ENCODE assay signal across 16 cellular contexts in the genomic region with DNA sequence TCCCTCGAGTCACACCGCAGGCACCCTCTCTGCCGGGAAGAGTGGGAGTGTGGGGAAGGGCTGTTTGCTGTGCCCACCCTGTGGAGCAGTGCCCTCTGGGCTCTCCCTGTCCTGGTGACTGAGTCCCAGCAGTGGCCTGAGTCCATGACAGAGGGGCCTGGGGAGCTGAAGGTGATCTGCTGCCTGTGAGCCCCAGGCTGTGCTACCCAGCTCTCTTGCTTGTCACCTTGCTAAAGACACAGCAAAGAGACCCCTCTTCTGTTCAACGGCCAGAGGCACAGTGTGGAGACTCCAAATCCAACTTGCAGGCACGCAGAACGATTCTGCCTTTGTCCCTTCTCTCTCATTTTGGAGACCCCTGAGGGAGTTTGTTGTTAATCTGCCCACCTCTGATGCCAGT.
DNase-seq lines count a peak whose midpoint lies in the region; ATAC-seq and TF ChIP-seq lines count a peak whose summit lies in the region.
"Had no signal": no experiment of that assay in that cellular context is flagged by ENCODE, and none has a peak within 500 bp of the region (broad histone marks: within the 10 kb centered on the region; RNA-seq: fewer than 3 reads in every experiment).

No MANE protein-coding gene starts in this region.

- no peak for DNase-seq in PC-9
- peak; percentile 45 for DNase-seq in endodermal cell
- DNase-seq in sciatic nerve (ENCODE audit: low spot score): no peak
- no peak for DNase-seq in HuH-7 (ENCODE audit: low spot score)
- no peak for DNase-seq in mesenteric fat pad (ENCODE audit: low spot score)
- DNase-seq: CD4-positive, alpha-beta T cell; DMS53; Karpas-422; MM.1S; NCI-H1105; NCI-H1694 treated with DMSO at 0.1 percent for 48 hours; NCI-H2227 treated with DMSO at 0.1 percent for 48 hours had no signal

- peaks cover 57% of the 10 kb centered on the region for H3K4me1 ChIP-seq in PC-9 (replicated peaks; ENCODE audit: insufficient read depth)
- H3K4me1 ChIP-seq in endodermal cell (ENCODE audit: control insufficient read depth, insufficient read depth, low read length): peaks cover 11% of the 10 kb centered on the region

- TSS peak; percentile 46 for BruUV-seq in PC-9 (replicated peaks; lab: Mats Ljungman, UMichigan)

- ATAC-seq in sciatic nerve (peak; percentile 31), GM21360 (IDR thresholded peaks at IDR 0.05; ENCODE audit: unreplicated experiment) (no peak), HG03565 (IDR thresholded peaks at IDR 0.05; ENCODE audit: unreplicated experiment) (no peak)

- peak overlapping the region; percentile 60 for H3K4me2 ChIP-seq in PC-9

- CTCF ChIA-PET in PC-9 (lab: Charles Lee): no interaction called here

- POLR2A ChIA-PET in PC-9 (lab: Charles Lee; ENCODE audit: unreplicated experiment): no interaction called here

- H3K9me2 ChIP-seq in PC-9 (ENCODE audit: insufficient read depth): no peaks in the 10 kb centered on the region

- no peaks in the 10 kb centered on the region; the same call in 1 of the 2 replicates for H3K9me3 ChIP-seq in PC-9 (ENCODE audit: insufficient read depth, low read depth)
- H3K9me3 ChIP-seq in endodermal cell (ENCODE audit: control insufficient read depth, low read length): no peaks in the 10 kb centered on the region

- 0 out of 2 replicates have a peak, but pooled peaks cover 4% of the 10 kb centered on the region for H3K36me3 ChIP-seq in PC-9 (ENCODE audit: low read depth)
- no peaks in the 10 kb centered on the region for H3K36me3 ChIP-seq in endodermal cell (ENCODE audit: control insufficient read depth, insufficient read depth, low read length)

- TF ChIP-seq CTCF in C4-2B (conservative IDR thresholded peaks at IDR 0.05) (no peak), PC-9 (conservative IDR thresholded peaks at IDR 0.05) (no peak), endodermal cell (conservative IDR thresholded peaks at IDR 0.05) (no peak)

- H4K20me1 ChIP-seq in PC-9 (ENCODE audit: insufficient read depth): no peaks in the 10 kb centered on the region

- H3K4me3 ChIP-seq in PC-9 (no peak overlapping the region), endodermal cell (ENCODE audit: low read length) (no peak overlapping the region)
- H3K4me3 ChIP-seq: GM23248 had no signal

- intact Hi-C loops in PC-9 (cut with micrococcal nuclease; ENCODE audit: unreplicated experiment): no loop called here
- intact Hi-C loops in sciatic nerve (cut with DNase I): no loop called here

- no peak overlapping the region for H3K27ac Mint-ChIP-seq in endodermal cell
- H3K27ac Mint-ChIP-seq: CD4-positive, alpha-beta T cell had no signal

- no peaks in the 10 kb centered on the region for H3K9me3 Mint-ChIP-seq in endodermal cell
- H3K9me3 Mint-ChIP-seq: CD4-positive, alpha-beta T cell had no signal

- H3K27me3 Mint-ChIP-seq in endodermal cell (ENCODE audit: insufficient read depth): peaks cover 3% of the 10 kb centered on the region

- no peak overlapping the region for H3K9ac ChIP-seq in endodermal cell (ENCODE audit: extremely low read depth, low read length, poor library complexity, severe bottlenecking)
- H3K9ac ChIP-seq: GM23248 had no signal

- H3F3A ChIP-seq in PC-9 (ENCODE audit: insufficient read depth, low read depth): peaks cover 27% of the 10 kb centered on the region

- H3K27ac ChIP-seq in C4-2B (peak overlapping the region; percentile 83), PC-9 (peak overlapping the region; percentile 74), endodermal cell (ENCODE audit: low read depth, low read length) (peak overlapping the region; percentile 75)
- H3K27ac ChIP-seq: GM23248 had no signal

- H3K79me2 ChIP-seq in PC-9 (ENCODE audit: low read depth): no peaks in the 10 kb centered on the region

- 87 to 92% methylated on average over 3 to 6 of the region's 6 CpGs for WGBS in endodermal cell (ENCODE audit: insufficient coverage in 1 of 2, insufficient read length in 1 of 2), 2 experiments

- peaks cover 18% of the 10 kb centered on the region for H3K4me1 Mint-ChIP-seq in endodermal cell

- H3K4me3 Mint-ChIP-seq in endodermal cell: no peak overlapping the region
- H3K4me3 Mint-ChIP-seq: CD4-positive, alpha-beta T cell had no signal

- H3K27me3 ChIP-seq in PC-9 (ENCODE audit: insufficient read depth, low read depth) (no peaks in the 10 kb centered on the region), endodermal cell (ENCODE audit: control insufficient read depth, insufficient read depth, low read length, poor library complexity, severe bottlenecking) (no peaks in the 10 kb centered on the region)

- no peak overlapping the region for H2AFZ ChIP-seq in PC-9
- H2AFZ ChIP-seq: GM23248 had no signal

- no peaks in the 10 kb centered on the region for H3K36me3 Mint-ChIP-seq in endodermal cell (ENCODE audit: low read depth)
